11 cellular contexts compared by ENCODE assay signal in genomic region chr6:133814797-133815196, GRCh38.
DNase-seq lines count a peak whose midpoint lies in the region; ATAC-seq, FAIRE-seq and TF ChIP-seq lines count a peak whose summit lies in the region.
"Had no signal": no experiment of that assay in that cellular context is flagged by ENCODE, and none has a peak within 500 bp of the region (broad histone marks: within the 10 kb centered on the region; RNA-seq: fewer than 3 reads in every experiment).

No MANE protein-coding gene starts in this region.

- H3K9me3 ChIP-seq in mesenchymal stem cell (ENCODE audit: control insufficient read depth, low read length): no peaks in the 10 kb centered on the region

- no peaks in the 10 kb centered on the region for H3K79me1 ChIP-seq in mesenchymal stem cell (replicated peaks; ENCODE audit: low read length, poor library complexity, severe bottlenecking)

- H2BK12ac ChIP-seq in mesenchymal stem cell (ENCODE audit: low read length in 2 of 2): no peak overlapping the region

- no peak overlapping the region for H3K9ac ChIP-seq in mesenchymal stem cell (ENCODE audit: low read length)

- no peak overlapping the region for H4K91ac ChIP-seq in mesenchymal stem cell (ENCODE audit: low read length)

- in situ Hi-C loops in astrocyte of the spinal cord (cut with HindIII; ENCODE audit: low sequenced_read_pairs): no loop called here

- no peak for TF ChIP-seq POLR2A in GM12892 (IDR thresholded peaks at IDR 0.05; ENCODE audit: low read depth, low read length)

- no peak overlapping the region for H3K14ac ChIP-seq in mesenchymal stem cell (ENCODE audit: low read length in 2 of 2)

- H2AFZ ChIP-seq in mesenchymal stem cell (ENCODE audit: low read depth, low read length): no peak overlapping the region

- H3K27ac ChIP-seq in mesenchymal stem cell (ENCODE audit: low read length, poor library complexity, severe bottlenecking): no peak overlapping the region

- H3K27me3 ChIP-seq in mesenchymal stem cell (ENCODE audit: control insufficient read depth in 1 of 2, insufficient read depth in 1 of 2, low read length in 2 of 2): no peaks in the 10 kb centered on the region

- no peak overlapping the region for H3K4me2 ChIP-seq in mesenchymal stem cell (ENCODE audit: low read length, poor library complexity, severe bottlenecking)

- H3K4me1 ChIP-seq in mesenchymal stem cell (ENCODE audit: control insufficient read depth, insufficient read depth, low read depth, low read length): peaks cover 2% of the 10 kb centered on the region

- no peak for FAIRE-seq in GM12892 (lab: Jason Lieb, UNC)

- WGBS in mesenchymal stem cell: 0% methylated on average over 1 of the region's 1 CpG

- TF ChIP-seq CTCF in astrocyte of the spinal cord (IDR thresholded peaks at IDR 0.05; ENCODE audit: low read depth, low read length): no peak

- no peak overlapping the region for H3K23ac ChIP-seq in mesenchymal stem cell (ENCODE audit: low read length in 2 of 2)

- no peak overlapping the region for H3K18ac ChIP-seq in mesenchymal stem cell (ENCODE audit: low read depth in 1 of 2, low read length in 2 of 2)

- no peaks in the 10 kb centered on the region for H3K36me3 ChIP-seq in mesenchymal stem cell (ENCODE audit: control insufficient read depth in 1 of 2, insufficient read depth in 2 of 2, low read depth in 1 of 2, low read length in 2 of 2)

- H3K4ac ChIP-seq in mesenchymal stem cell (ENCODE audit: low read depth in 1 of 2, low read length in 2 of 2): no peak overlapping the region

- no peak overlapping the region for H2AK5ac ChIP-seq in mesenchymal stem cell (ENCODE audit: low read length, severe bottlenecking)

- ATAC-seq in HG02852 (IDR thresholded peaks at IDR 0.05; ENCODE audit: unreplicated experiment): no peak

- H2BK15ac ChIP-seq in mesenchymal stem cell (ENCODE audit: low read depth, poor library complexity, severe bottlenecking): no peak overlapping the region

- H2BK120ac ChIP-seq in mesenchymal stem cell (ENCODE audit: low read depth, low read length): no peak overlapping the region

- H3K4me3 ChIP-seq in astrocyte of the spinal cord (ENCODE audit: low read depth, low read length) (no peak overlapping the region), mesenchymal stem cell (ENCODE audit: insufficient read depth in 1 of 2, low read depth in 1 of 2, low read length in 2 of 2) (no peak overlapping the region)

- no peak overlapping the region for H4K8ac ChIP-seq in mesenchymal stem cell (ENCODE audit: low read length)

- peak; percentile 57 for DNase-seq in Daoy (ENCODE audit: low read depth)
- DNase-seq in HT1080 (ENCODE audit: low read depth): peak; percentile 88
- DNase-seq in astrocyte of the spinal cord (ENCODE audit: low read depth, low spot score): peak; percentile 47
- DNase-seq in mesenchymal stem cell: peak; percentile 69
- DNase-seq in NCI-H345 treated with DMSO at 0.1 percent for 48 hours (lab: John Stamatoyannopoulos, UW; ENCODE audit: unreplicated experiment): no peak
- DNase-seq in GM12892 (ENCODE audit: insufficient read length): no peak
- DNase-seq in SKM-1 (lab: John Stamatoyannopoulos, UW; ENCODE audit: unreplicated experiment): no peak
- DNase-seq: GDM1, H9, NCI-H1436 treated with DMSO at 0.1 percent for 48 hours had no signal

- no peak overlapping the region for H2BK5ac ChIP-seq in mesenchymal stem cell (ENCODE audit: low read depth, low read length, poor library complexity, severe bottlenecking)

Comparison
In these comparisons a context has a peak if more than half of its experiments do, and no peak if none do; other contexts are left out.
1. DNase-seq: peak in Daoy (single experiment), HT1080 (single experiment), astrocyte of the spinal cord (single experiment) and mesenchymal stem cell (single experiment); none in NCI-H345 treated with DMSO at 0.1 percent for 48 hours (single experiment), GM12892 (single experiment) and SKM-1 (single experiment).